ENCODE assay signal across 31 cellular contexts in genomic region chr14:77424862-77425261, GRCh38. TPM values are rescaled to one million over a fixed set of nuclear protein-coding genes. Genes with fewer than 3 reads are reported as not detected.
"Had no signal": no experiment of that assay in that cellular context is flagged by ENCODE, and none has a peak within 500 bp of the region (broad histone marks: within the 10 kb centered on the region; RNA-seq: fewer than 3 reads in every experiment).

No MANE protein-coding gene starts in this region.

- H3K4me3 ChIP-seq: ascending aorta, breast epithelium, cardiac muscle cell, colonic mucosa had no signal

- DNase-seq: activated B cell treated with CpG ODN at 0.5 μM for 24 hours; activated CD4-positive, alpha-beta T cell treated with anti-CD3 and anti-CD28 coated beads for 48 hours; activated CD4-positive, alpha-beta T cell treated with anti-CD3 and anti-CD28 coated beads, Interleukin-2, amount 50 U/mL, for 1 hour; activated CD4-positive, alpha-beta T cell treated with anti-CD3 and anti-CD28 coated beads, Interleukin-2, amount 50 U/mL, for 48 hours; activated CD8-positive, alpha-beta memory T cell treated with anti-CD3 and anti-CD28 coated beads, Interleukin-2, amount 10 ng/mL, durations not matched to agents 7 days and 5 days; activated CD8-positive, alpha-beta memory T cell treated with anti-CD3 and anti-CD28 coated beads, Interleukin-2, amount 50 U/mL, for 4 hours; activated CD8-positive, alpha-beta T cell treated with anti-CD3 and anti-CD28 coated beads for 36 hours; activated gamma-delta T cell; activated naive CD4-positive, alpha-beta T cell; activated naive CD4-positive, alpha-beta T cell treated with anti-CD3 and anti-CD28 coated beads, Interleukin-2, amount 10 ng/mL, durations not matched to agents 7 days and 5 days; activated naive CD8-positive, alpha-beta T cell treated with anti-CD3 and anti-CD28 coated beads, Interleukin-2, amount 10 ng/mL, durations not matched to agents 7 days and 5 days; activated T-cell treated with anti-CD3 and anti-CD28 coated beads, Interleukin-2, amount 50 U/mL, for 1 hour; activated T-cell treated with anti-CD3 and anti-CD28 coated beads, Interleukin-2, amount 50 U/mL, for 48 hours; central memory CD4-positive, alpha-beta T cell; cerebellar nuclear complex; colonic mucosa; effector CD8-positive, alpha-beta T cell; foreskin fibroblast; head of caudate nucleus; T-helper 1 cell; T-helper 17 cell had no signal

- H3K9me3 ChIP-seq: colonic mucosa had no signal

- H3K4me3 Mint-ChIP-seq: activated B cell treated with CpG ODN at 0.5 μM for 24 hours; activated CD8-positive, alpha-beta memory T cell treated with anti-CD3 and anti-CD28 coated beads, Interleukin-2, amount 10 ng/mL, durations not matched to agents 7 days and 5 days; activated CD8-positive, alpha-beta T cell treated with anti-CD3 and anti-CD28 coated beads for 36 hours; activated naive CD4-positive, alpha-beta T cell treated with anti-CD3 and anti-CD28 coated beads, Interleukin-2, amount 10 ng/mL, durations not matched to agents 7 days and 5 days; activated naive CD8-positive, alpha-beta T cell treated with anti-CD3 and anti-CD28 coated beads, Interleukin-2, amount 10 ng/mL, durations not matched to agents 7 days and 5 days; brain; T-helper 17 cell had no signal

- H3K27ac ChIP-seq: ascending aorta, breast epithelium, cardiac muscle cell, colonic mucosa, VCaP had no signal

- H3K27me3 ChIP-seq: ascending aorta, breast epithelium, cardiac muscle cell, colonic mucosa had no signal

- ATAC-seq: activated CD4-positive, CD25-positive, alpha-beta regulatory T cell treated with anti-CD3 and anti-CD28 coated beads, Interleukin-2, amount 50 U/mL, for 24 hours; activated CD8-positive, alpha-beta memory T cell treated with anti-CD3 and anti-CD28 coated beads, Interleukin-2, amount 10 ng/mL, durations not matched to agents 7 days and 5 days; activated CD8-positive, alpha-beta T cell treated with anti-CD3 and anti-CD28 coated beads for 36 hours; activated naive CD4-positive, alpha-beta T cell treated with anti-CD3 and anti-CD28 coated beads, Interleukin-2, amount 50 U/mL, for 72 hours; esophagus mucosa; T-helper 17 cell had no signal

- H3K27me3 Mint-ChIP-seq: activated B cell treated with CpG ODN at 0.5 μM for 24 hours; activated CD8-positive, alpha-beta memory T cell treated with anti-CD3 and anti-CD28 coated beads, Interleukin-2, amount 10 ng/mL, durations not matched to agents 7 days and 5 days; activated CD8-positive, alpha-beta T cell treated with anti-CD3 and anti-CD28 coated beads for 36 hours; activated naive CD4-positive, alpha-beta T cell treated with anti-CD3 and anti-CD28 coated beads, Interleukin-2, amount 10 ng/mL, durations not matched to agents 7 days and 5 days; activated naive CD8-positive, alpha-beta T cell treated with anti-CD3 and anti-CD28 coated beads, Interleukin-2, amount 10 ng/mL, durations not matched to agents 7 days and 5 days; brain; T-helper 17 cell had no signal

- H3K4me1 ChIP-seq: ascending aorta, breast epithelium, colonic mucosa had no signal

- FAIRE-seq: frontal cortex had no signal

- H3K27ac Mint-ChIP-seq: activated B cell treated with CpG ODN at 0.5 μM for 24 hours; activated CD8-positive, alpha-beta memory T cell treated with anti-CD3 and anti-CD28 coated beads, Interleukin-2, amount 10 ng/mL, durations not matched to agents 7 days and 5 days; activated CD8-positive, alpha-beta T cell treated with anti-CD3 and anti-CD28 coated beads for 36 hours; activated naive CD4-positive, alpha-beta T cell treated with anti-CD3 and anti-CD28 coated beads, Interleukin-2, amount 10 ng/mL, durations not matched to agents 7 days and 5 days; activated naive CD4-positive, alpha-beta T cell treated with anti-CD3 and anti-CD28 coated beads, Interleukin-2, amount 50 U/mL, for 72 hours; activated naive CD8-positive, alpha-beta T cell treated with anti-CD3 and anti-CD28 coated beads, Interleukin-2, amount 10 ng/mL, durations not matched to agents 7 days and 5 days; brain; T-helper 17 cell had no signal

- H3K4me1 Mint-ChIP-seq: activated B cell treated with CpG ODN at 0.5 μM for 24 hours; activated CD8-positive, alpha-beta memory T cell treated with anti-CD3 and anti-CD28 coated beads, Interleukin-2, amount 10 ng/mL, durations not matched to agents 7 days and 5 days; activated naive CD4-positive, alpha-beta T cell treated with anti-CD3 and anti-CD28 coated beads, Interleukin-2, amount 10 ng/mL, durations not matched to agents 7 days and 5 days; activated naive CD8-positive, alpha-beta T cell treated with anti-CD3 and anti-CD28 coated beads, Interleukin-2, amount 10 ng/mL, durations not matched to agents 7 days and 5 days; brain; T-helper 17 cell had no signal

RNA-seq across cellular contexts. Expression of gene NOXRED1, which starts 1.5 kb away (rescaled TPM):
- total RNA-seq: ascending aorta, epithelial cell of proximal tubule, esophagus mucosa had no signal
- polyA plus RNA-seq: cardiac muscle cell had no signal

RNA-seq across cellular contexts. Expression of gene SAMD15, which starts 47.7 kb away (rescaled TPM):
- total RNA-seq: activated naive CD8-positive, alpha-beta T cell treated with anti-CD3 and anti-CD28 coated beads, Interleukin-2, amount 10 ng/mL, durations not matched to agents 7 days and 5 days; ascending aorta had no signal
